Comparison of ENCODE assay signal across 8 cellular contexts in genomic region chr1:30911061-30911954, GRCh38. TPM values are rescaled to one million over a fixed set of nuclear protein-coding genes. Genes with fewer than 3 reads are reported as not detected.
DNase-seq lines count a peak whose midpoint lies in the region; ATAC-seq and FAIRE-seq lines count a peak whose summit lies in the region.

No MANE protein-coding gene starts in this region.

- peaks cover 35% of the 10 kb centered on the region for H3K27me3 Mint-ChIP-seq in T-helper 2 cell treated with Interferon-gamma antibody and Interleukin-4, amounts not matched to agents 5 μg/mL and 100 μg/mL, for 36 hours (ENCODE audit: low read depth)

- H3K4me1 ChIP-seq in small intestine (ENCODE audit: control insufficient read depth in 2 of 2, insufficient read depth in 1 of 2, low read depth in 1 of 2, low read length in 1 of 2): no peaks in the 10 kb centered on the region

- no peak for FAIRE-seq in small intestine (lab: Jason Lieb, UNC)

- H3K9me3 Mint-ChIP-seq in T-helper 2 cell treated with Interferon-gamma antibody and Interleukin-4, amounts not matched to agents 5 μg/mL and 100 μg/mL, for 36 hours: no peaks in the 10 kb centered on the region

- H3K27ac Mint-ChIP-seq in T-helper 2 cell treated with Interferon-gamma antibody and Interleukin-4, amounts not matched to agents 5 μg/mL and 100 μg/mL, for 36 hours: no peak overlapping the region

- no peaks in the 10 kb centered on the region for H3K36me3 ChIP-seq in small intestine (ENCODE audit: control insufficient read depth in 2 of 2, insufficient read depth in 2 of 2, low read length in 2 of 2)

- peaks cover 2 to 4% of the 10 kb centered on the region in 2 donors for H3K27me3 ChIP-seq in small intestine (ENCODE audit: control insufficient read depth in 2 of 2, insufficient read depth in 2 of 2, low read length in 2 of 2)

- no peak overlapping the region for H3K4me3 Mint-ChIP-seq in T-helper 2 cell treated with Interferon-gamma antibody and Interleukin-4, amounts not matched to agents 5 μg/mL and 100 μg/mL, for 36 hours

- H3K36me3 Mint-ChIP-seq in T-helper 2 cell treated with Interferon-gamma antibody and Interleukin-4, amounts not matched to agents 5 μg/mL and 100 μg/mL, for 36 hours (ENCODE audit: low read depth): no peaks in the 10 kb centered on the region

- no peak overlapping the region for H3K4me3 ChIP-seq in small intestine (ENCODE audit: low read depth in 1 of 2, low read length in 2 of 2)

- DNase-seq in activated CD4-positive, alpha-beta T cell treated with anti-CD3 and anti-CD28 coated beads for 24 hours (ENCODE audit: low read depth in 2 of 2): peak; percentile 34 to 55
- DNase-seq in activated CD4-positive, alpha-beta T cell treated with anti-CD3 and anti-CD28 coated beads for 1 hour: no peak
- DNase-seq in NCI-H187 treated with DMSO at 0.1 percent for 48 hours (lab: John Stamatoyannopoulos, UW) (peak; percentile 39), brain pericyte (ENCODE audit: low read depth, low spot score) (peak; percentile 45), iPS DF 4.7 (ENCODE audit: extremely low read depth, low spot score) (peak; percentile 53), small intestine (peak; percentile 83)
- DNase-seq in T-helper 2 cell treated with Interferon-gamma antibody and Interleukin-4, amounts not matched to agents 5 μg/mL and 100 μg/mL, for 36 hours (ENCODE audit: low spot score): peak; percentile 42

- H3K9me3 ChIP-seq in small intestine (ENCODE audit: control insufficient read depth, low read depth): no peaks in the 10 kb centered on the region

- ATAC-seq in HG02981 (IDR thresholded peaks at IDR 0.05; ENCODE audit: unreplicated experiment): no peak

- WGBS in small intestine, 3 donors: 30 to 39% (median 36%) methylated on average over 9 of the region's 9 CpGs

- H3K27ac ChIP-seq in small intestine (ENCODE audit: low read depth in 1 of 2, low read length in 1 of 2): no peak overlapping the region

- H3K4me1 Mint-ChIP-seq in T-helper 2 cell treated with Interferon-gamma antibody and Interleukin-4, amounts not matched to agents 5 μg/mL and 100 μg/mL, for 36 hours (ENCODE audit: low read depth): peaks cover 12% of the 10 kb centered on the region

RNA-seq across cellular contexts. Expression of gene SDC3, which starts 2.8 kb away (rescaled TPM):
- polyA plus RNA-seq in small intestine: 10 to 100 TPM in 1 of 3 donors, 1 to 10 TPM in 1, under 1 TPM in 1; 0.67 to 24.9 (median 1.9) TPM
